In the genomic region with DNA sequence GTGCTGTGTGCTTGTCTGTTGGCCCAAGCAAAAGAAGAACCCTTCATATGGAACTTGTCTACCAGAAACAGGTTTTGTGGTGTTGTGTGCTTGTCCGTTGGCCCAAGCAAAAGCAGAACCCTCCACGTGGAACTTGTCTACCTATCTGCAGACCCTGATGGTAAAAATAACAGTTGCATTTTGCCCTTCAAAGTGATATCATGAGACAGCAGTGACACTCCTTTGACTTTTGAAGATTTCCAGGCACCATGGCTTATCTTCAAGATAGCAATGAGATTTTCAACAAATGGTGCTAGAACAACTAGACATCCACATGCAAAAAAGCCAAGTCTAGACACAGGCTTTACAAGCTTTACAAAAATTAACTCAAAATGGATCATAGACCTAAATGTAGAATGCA, we compare ENCODE assay signal across 1 cellular context.
A peak's percentile ranks its signal among the peaks of the same experiment; 100 is the strongest.
TF ChIP-seq lines count a peak whose summit lies in the region.

No MANE protein-coding gene starts in this region.

TF ChIP-seq in K562, 482 proteins besides CTCF, POLR2A, EP300 and RAD21 (continued from another document and continues in another):
- TF ChIP-seq, protein P1, sequence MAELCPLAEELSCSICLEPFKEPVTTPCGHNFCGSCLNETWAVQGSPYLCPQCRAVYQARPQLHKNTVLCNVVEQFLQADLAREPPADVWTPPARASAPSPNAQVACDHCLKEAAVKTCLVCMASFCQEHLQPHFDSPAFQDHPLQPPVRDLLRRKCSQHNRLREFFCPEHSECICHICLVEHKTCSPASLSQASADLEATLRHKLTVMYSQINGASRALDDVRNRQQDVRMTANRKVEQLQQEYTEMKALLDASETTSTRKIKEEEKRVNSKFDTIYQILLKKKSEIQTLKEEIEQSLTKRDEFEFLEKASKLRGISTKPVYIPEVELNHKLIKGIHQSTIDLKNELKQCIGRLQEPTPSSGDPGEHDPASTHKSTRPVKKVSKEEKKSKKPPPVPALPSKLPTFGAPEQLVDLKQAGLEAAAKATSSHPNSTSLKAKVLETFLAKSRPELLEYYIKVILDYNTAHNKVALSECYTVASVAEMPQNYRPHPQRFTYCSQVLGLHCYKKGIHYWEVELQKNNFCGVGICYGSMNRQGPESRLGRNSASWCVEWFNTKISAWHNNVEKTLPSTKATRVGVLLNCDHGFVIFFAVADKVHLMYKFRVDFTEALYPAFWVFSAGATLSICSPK (IDR thresholded peaks at IDR 0.05; ENCODE audit: borderline replicate concordance) = no peak
- TF ChIP-seq ZZZ3 (IDR thresholded peaks at IDR 0.05) (no peak), ZNF79 (CRISPR knock-in tag; IDR thresholded peaks at IDR 0.05; ENCODE audit: low read depth) (no peak), TEAD4 (IDR thresholded peaks at IDR 0.05; ENCODE audit: low read length) (peak; percentile 88), TEAD4 (CRISPR knock-in tag; IDR thresholded peaks at IDR 0.05; ENCODE audit: borderline replicate concordance) (no peak), ZNF24 (IDR thresholded peaks at IDR 0.05) (no peak), HDAC2 (IDR thresholded peaks at IDR 0.05) (no peak), TSC22D4 (tag; IDR thresholded peaks at IDR 0.05) (no peak), NFIX (CRISPR knock-in tag; IDR thresholded peaks at IDR 0.05; ENCODE audit: low read depth) (no peak), XRCC4 (IDR thresholded peaks at IDR 0.05; ENCODE audit: extremely low read depth, insufficient read depth, insufficient read length) (no peak), FOXM1 (IDR thresholded peaks at IDR 0.05; ENCODE audit: low read depth) (peak; percentile 46; the same call in 1 of the 2 replicates), FOXM1 (CRISPR knock-in tag; IDR thresholded peaks at IDR 0.05; ENCODE audit: low read depth) (no peak), PCBP1 (IDR thresholded peaks at IDR 0.05; ENCODE audit: low read depth, low read length, poor library complexity, severe bottlenecking) (no peak), TAL1 (IDR thresholded peaks at IDR 0.05) (peak; percentile 86), SAFB2 (IDR thresholded peaks at IDR 0.05; ENCODE audit: borderline replicate concordance, low read depth, low read length, severe bottlenecking) (no peak), SMARCC2 (IDR thresholded peaks at IDR 0.05; ENCODE audit: low read depth) (no peak), RBM34 (IDR thresholded peaks at IDR 0.05; ENCODE audit: borderline replicate concordance, insufficient read depth, low read length) (no peak), ZBTB17 (CRISPR knock-in tag; IDR thresholded peaks at IDR 0.05) (no peak), SRSF7 (optimal IDR thresholded peaks at IDR 0.05; ENCODE audit: low read depth, low read length) (no peak), RBM39 (optimal IDR thresholded peaks at IDR 0.05; ENCODE audit: low read depth, low read length) (no peak), BMI1 (IDR thresholded peaks at IDR 0.05; ENCODE audit: low read length) (no peak), FIP1L1 (IDR thresholded peaks at IDR 0.05; ENCODE audit: low read depth, low read length, poor library complexity, severe bottlenecking) (no peak), NELFE (IDR thresholded peaks at IDR 0.05; ENCODE audit: insufficient read depth, insufficient read length) (no peak), NRF1 (conservative IDR thresholded peaks at IDR 0.05 in 1 of 2, IDR thresholded peaks at IDR 0.05 in 1 of 2) (no peak), MAFF (IDR thresholded peaks at IDR 0.05; ENCODE audit: low read length) (no peak), HMG20B (CRISPR knock-in tag; IDR thresholded peaks at IDR 0.05) (no peak), TCF7L2 (IDR thresholded peaks at IDR 0.05; ENCODE audit: low read depth, low read length) (no peak), EHMT2 (IDR thresholded peaks at IDR 0.05) (peak; percentile 64), ZNF785 (CRISPR knock-in tag; IDR thresholded peaks at IDR 0.05) (no peak), DPF2 (IDR thresholded peaks at IDR 0.05) (peak; percentile 76), ZC3H8 (IDR thresholded peaks at IDR 0.05) (no peak), CC2D1A (IDR thresholded peaks at IDR 0.05) (no peak), MCM7 (IDR thresholded peaks at IDR 0.05) (no peak), TCF3 (CRISPR knock-in tag; IDR thresholded peaks at IDR 0.05) (peak; percentile 71), ZNF583 (CRISPR knock-in tag; IDR thresholded peaks at IDR 0.05) (no peak), CCNT2 (IDR thresholded peaks at IDR 0.05; ENCODE audit: borderline replicate concordance, extremely low read depth, insufficient read length, low read depth, low read length) (no peak), TCF7 (IDR thresholded peaks at IDR 0.05; ENCODE audit: borderline replicate concordance) (no peak), SRF (CRISPR knock-in tag; IDR thresholded peaks at IDR 0.05) (no peak), MYNN (IDR thresholded peaks at IDR 0.05) (no peak), MYNN (CRISPR knock-in tag; IDR thresholded peaks at IDR 0.05) (no peak), CHD4 (IDR thresholded peaks at IDR 0.05; ENCODE audit: insufficient read depth, insufficient replicate concordance, low read depth, low read length, poor library complexity, severe bottlenecking) (no peak), BDP1 (IDR thresholded peaks at IDR 0.05; ENCODE audit: insufficient read depth, insufficient read length) (no peak), KDM1A (IDR thresholded peaks at IDR 0.05) (peak; percentile 21 to 56; a peak in 1 of 4 replicates), RBM17 (IDR thresholded peaks at IDR 0.05; ENCODE audit: borderline replicate concordance, low read depth, low read length) (no peak), ILF3 (IDR thresholded peaks at IDR 0.05; ENCODE audit: borderline replicate concordance) (no peak), NR3C1 (CRISPR knock-in tag; IDR thresholded peaks at IDR 0.05) (no peak), ZNF561 (CRISPR knock-in tag; conservative IDR thresholded peaks at IDR 0.05) (no peak), CREM (IDR thresholded peaks at IDR 0.05; ENCODE audit: low read depth) (no peak), ZNF316 (IDR thresholded peaks at IDR 0.05) (no peak), MECOM (CRISPR knock-in tag; IDR thresholded peaks at IDR 0.05) (0 out of 2 replicates have a peak, but pooled peaks have one; percentile 50), ZBTB1 (CRISPR knock-in tag; IDR thresholded peaks at IDR 0.05; ENCODE audit: borderline replicate concordance, low read depth) (no peak)
- TF ChIP-seq, protein P2, sequence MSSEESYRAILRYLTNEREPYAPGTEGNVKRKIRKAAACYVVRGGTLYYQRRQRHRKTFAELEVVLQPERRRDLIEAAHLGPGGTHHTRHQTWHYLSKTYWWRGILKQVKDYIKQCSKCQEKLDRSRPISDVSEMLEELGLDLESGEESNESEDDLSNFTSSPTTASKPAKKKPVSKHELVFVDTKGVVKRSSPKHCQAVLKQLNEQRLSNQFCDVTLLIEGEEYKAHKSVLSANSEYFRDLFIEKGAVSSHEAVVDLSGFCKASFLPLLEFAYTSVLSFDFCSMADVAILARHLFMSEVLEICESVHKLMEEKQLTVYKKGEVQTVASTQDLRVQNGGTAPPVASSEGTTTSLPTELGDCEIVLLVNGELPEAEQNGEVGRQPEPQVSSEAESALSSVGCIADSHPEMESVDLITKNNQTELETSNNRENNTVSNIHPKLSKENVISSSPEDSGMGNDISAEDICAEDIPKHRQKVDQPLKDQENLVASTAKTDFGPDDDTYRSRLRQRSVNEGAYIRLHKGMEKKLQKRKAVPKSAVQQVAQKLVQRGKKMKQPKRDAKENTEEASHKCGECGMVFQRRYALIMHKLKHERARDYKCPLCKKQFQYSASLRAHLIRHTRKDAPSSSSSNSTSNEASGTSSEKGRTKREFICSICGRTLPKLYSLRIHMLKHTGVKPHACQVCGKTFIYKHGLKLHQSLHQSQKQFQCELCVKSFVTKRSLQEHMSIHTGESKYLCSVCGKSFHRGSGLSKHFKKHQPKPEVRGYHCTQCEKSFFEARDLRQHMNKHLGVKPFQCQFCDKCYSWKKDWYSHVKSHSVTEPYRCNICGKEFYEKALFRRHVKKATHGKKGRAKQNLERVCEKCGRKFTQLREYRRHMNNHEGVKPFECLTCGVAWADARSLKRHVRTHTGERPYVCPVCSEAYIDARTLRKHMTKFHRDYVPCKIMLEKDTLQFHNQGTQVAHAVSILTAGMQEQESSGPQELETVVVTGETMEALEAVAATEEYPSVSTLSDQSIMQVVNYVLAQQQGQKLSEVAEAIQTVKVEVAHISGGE (CRISPR knock-in tag; IDR thresholded peaks at IDR 0.05) = no peak
- TF ChIP-seq, protein P3, sequence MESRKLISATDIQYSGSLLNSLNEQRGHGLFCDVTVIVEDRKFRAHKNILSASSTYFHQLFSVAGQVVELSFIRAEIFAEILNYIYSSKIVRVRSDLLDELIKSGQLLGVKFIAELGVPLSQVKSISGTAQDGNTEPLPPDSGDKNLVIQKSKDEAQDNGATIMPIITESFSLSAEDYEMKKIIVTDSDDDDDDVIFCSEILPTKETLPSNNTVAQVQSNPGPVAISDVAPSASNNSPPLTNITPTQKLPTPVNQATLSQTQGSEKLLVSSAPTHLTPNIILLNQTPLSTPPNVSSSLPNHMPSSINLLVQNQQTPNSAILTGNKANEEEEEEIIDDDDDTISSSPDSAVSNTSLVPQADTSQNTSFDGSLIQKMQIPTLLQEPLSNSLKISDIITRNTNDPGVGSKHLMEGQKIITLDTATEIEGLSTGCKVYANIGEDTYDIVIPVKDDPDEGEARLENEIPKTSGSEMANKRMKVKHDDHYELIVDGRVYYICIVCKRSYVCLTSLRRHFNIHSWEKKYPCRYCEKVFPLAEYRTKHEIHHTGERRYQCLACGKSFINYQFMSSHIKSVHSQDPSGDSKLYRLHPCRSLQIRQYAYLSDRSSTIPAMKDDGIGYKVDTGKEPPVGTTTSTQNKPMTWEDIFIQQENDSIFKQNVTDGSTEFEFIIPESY (CRISPR knock-in tag; IDR thresholded peaks at IDR 0.05) = no peak
- TF ChIP-seq, protein P4, sequence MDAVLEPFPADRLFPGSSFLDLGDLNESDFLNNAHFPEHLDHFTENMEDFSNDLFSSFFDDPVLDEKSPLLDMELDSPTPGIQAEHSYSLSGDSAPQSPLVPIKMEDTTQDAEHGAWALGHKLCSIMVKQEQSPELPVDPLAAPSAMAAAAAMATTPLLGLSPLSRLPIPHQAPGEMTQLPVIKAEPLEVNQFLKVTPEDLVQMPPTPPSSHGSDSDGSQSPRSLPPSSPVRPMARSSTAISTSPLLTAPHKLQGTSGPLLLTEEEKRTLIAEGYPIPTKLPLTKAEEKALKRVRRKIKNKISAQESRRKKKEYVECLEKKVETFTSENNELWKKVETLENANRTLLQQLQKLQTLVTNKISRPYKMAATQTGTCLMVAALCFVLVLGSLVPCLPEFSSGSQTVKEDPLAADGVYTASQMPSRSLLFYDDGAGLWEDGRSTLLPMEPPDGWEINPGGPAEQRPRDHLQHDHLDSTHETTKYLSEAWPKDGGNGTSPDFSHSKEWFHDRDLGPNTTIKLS (IDR thresholded peaks at IDR 0.05; ENCODE audit: borderline replicate concordance, low read depth) = peak; percentile 56; the same call in 1 of the 2 replicates
- TF ChIP-seq, protein P5, sequence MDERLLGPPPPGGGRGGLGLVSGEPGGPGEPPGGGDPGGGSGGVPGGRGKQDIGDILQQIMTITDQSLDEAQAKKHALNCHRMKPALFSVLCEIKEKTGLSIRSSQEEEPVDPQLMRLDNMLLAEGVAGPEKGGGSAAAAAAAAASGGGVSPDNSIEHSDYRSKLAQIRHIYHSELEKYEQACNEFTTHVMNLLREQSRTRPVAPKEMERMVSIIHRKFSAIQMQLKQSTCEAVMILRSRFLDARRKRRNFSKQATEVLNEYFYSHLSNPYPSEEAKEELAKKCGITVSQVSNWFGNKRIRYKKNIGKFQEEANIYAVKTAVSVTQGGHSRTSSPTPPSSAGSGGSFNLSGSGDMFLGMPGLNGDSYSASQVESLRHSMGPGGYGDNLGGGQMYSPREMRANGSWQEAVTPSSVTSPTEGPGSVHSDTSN (CRISPR knock-in tag; IDR thresholded peaks at IDR 0.05; ENCODE audit: low read depth) = no peak
- TF ChIP-seq, protein P5 (tag; conservative IDR thresholded peaks at IDR 0.05; ENCODE audit: low read depth) = no peak
- TF ChIP-seq, protein P6, sequence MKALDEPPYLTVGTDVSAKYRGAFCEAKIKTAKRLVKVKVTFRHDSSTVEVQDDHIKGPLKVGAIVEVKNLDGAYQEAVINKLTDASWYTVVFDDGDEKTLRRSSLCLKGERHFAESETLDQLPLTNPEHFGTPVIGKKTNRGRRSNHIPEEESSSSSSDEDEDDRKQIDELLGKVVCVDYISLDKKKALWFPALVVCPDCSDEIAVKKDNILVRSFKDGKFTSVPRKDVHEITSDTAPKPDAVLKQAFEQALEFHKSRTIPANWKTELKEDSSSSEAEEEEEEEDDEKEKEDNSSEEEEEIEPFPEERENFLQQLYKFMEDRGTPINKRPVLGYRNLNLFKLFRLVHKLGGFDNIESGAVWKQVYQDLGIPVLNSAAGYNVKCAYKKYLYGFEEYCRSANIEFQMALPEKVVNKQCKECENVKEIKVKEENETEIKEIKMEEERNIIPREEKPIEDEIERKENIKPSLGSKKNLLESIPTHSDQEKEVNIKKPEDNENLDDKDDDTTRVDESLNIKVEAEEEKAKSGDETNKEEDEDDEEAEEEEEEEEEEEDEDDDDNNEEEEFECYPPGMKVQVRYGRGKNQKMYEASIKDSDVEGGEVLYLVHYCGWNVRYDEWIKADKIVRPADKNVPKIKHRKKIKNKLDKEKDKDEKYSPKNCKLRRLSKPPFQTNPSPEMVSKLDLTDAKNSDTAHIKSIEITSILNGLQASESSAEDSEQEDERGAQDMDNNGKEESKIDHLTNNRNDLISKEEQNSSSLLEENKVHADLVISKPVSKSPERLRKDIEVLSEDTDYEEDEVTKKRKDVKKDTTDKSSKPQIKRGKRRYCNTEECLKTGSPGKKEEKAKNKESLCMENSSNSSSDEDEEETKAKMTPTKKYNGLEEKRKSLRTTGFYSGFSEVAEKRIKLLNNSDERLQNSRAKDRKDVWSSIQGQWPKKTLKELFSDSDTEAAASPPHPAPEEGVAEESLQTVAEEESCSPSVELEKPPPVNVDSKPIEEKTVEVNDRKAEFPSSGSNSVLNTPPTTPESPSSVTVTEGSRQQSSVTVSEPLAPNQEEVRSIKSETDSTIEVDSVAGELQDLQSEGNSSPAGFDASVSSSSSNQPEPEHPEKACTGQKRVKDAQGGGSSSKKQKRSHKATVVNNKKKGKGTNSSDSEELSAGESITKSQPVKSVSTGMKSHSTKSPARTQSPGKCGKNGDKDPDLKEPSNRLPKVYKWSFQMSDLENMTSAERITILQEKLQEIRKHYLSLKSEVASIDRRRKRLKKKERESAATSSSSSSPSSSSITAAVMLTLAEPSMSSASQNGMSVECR (CRISPR knock-in tag; IDR thresholded peaks at IDR 0.05) = no peak
